Comparison of ENCODE assay signal across 20 cellular contexts in genomic region chr9:5388026-5388806, GRCh38. TPM values are rescaled to one million over a fixed set of nuclear protein-coding genes. Genes with fewer than 3 reads are reported as not detected.
DNase-seq lines count a peak whose midpoint lies in the region; ATAC-seq and TF ChIP-seq lines count a peak whose summit lies in the region.
"Had no signal": no experiment of that assay in that cellular context is flagged by ENCODE, and none has a peak within 500 bp of the region (broad histone marks: within the 10 kb centered on the region; RNA-seq: fewer than 3 reads in every experiment).

No MANE protein-coding gene starts in this region.

- peaks cover 28% of the 10 kb centered on the region for H3K4me1 Mint-ChIP-seq in HFFc6 (ENCODE audit: low read depth)
- H3K4me1 Mint-ChIP-seq in effector memory CD8-positive, alpha-beta T cell (ENCODE audit: low read depth in 2 of 2), result peaks cover 15 to 36% of the 10 kb centered on the region in 2 donors

- H3K27ac ChIP-seq in Peyer's patch, result no peak overlapping the region
- no peak overlapping the region for H3K27ac ChIP-seq in WERI-Rb-1
- H3K27ac ChIP-seq: lower lobe of right lung, neutrophil had no signal

- no peaks in the 10 kb centered on the region for H3K9me3 Mint-ChIP-seq in HFFc6
- no peaks in the 10 kb centered on the region for H3K9me3 Mint-ChIP-seq in effector memory CD8-positive, alpha-beta T cell
- H3K9me3 Mint-ChIP-seq: activated B cell treated with CpG ODN at 0.5 μM for 24 hours; activated naive CD4-positive, alpha-beta T cell treated with anti-CD3 and anti-CD28 coated beads, Interleukin-2, amount 50 U/mL, for 72 hours; CD4-positive, alpha-beta T cell had no signal

- no peaks in the 10 kb centered on the region for H3K27me3 Mint-ChIP-seq in HFFc6 (ENCODE audit: insufficient read depth)
- H3K27me3 Mint-ChIP-seq in effector memory CD8-positive, alpha-beta T cell, result no peaks in the 10 kb centered on the region
- H3K27me3 Mint-ChIP-seq: activated B cell treated with CpG ODN at 0.5 μM for 24 hours; CD4-positive, alpha-beta T cell had no signal

- H3K9me3 ChIP-seq in Peyer's patch (no peaks in the 10 kb centered on the region), WERI-Rb-1 (ENCODE audit: severe bottlenecking) (no peaks in the 10 kb centered on the region)
- H3K9me3 ChIP-seq: lower lobe of right lung, neutrophil had no signal

- no peak overlapping the region for H3K4me3 Mint-ChIP-seq in HFFc6
- no peak overlapping the region for H3K4me3 Mint-ChIP-seq in effector memory CD8-positive, alpha-beta T cell
- H3K4me3 Mint-ChIP-seq: activated B cell treated with CpG ODN at 0.5 μM for 24 hours; CD4-positive, alpha-beta T cell had no signal

- WGBS in lower leg skin, 2 donors, result 83 to 93% methylated on average over 5 of the region's 5 CpGs

- peak; percentile 11 for DNase-seq in HFFc6
- DNase-seq in RPMI8226, result peak; percentile 9
- DNase-seq in effector memory CD8-positive, alpha-beta T cell, result no peak
- DNase-seq in renal cortical epithelial cell (ENCODE audit: low read depth), result peak; percentile 76
- DNase-seq in NK-92 treated with Interleukin-12 subunit alpha and Interleukin-12 subunit beta, amount 100 ng/mL, for 24 hours (lab: John Stamatoyannopoulos, UW), result no peak
- DNase-seq in Peyer's patch, result no peak
- DNase-seq in lower leg skin (ENCODE audit: low spot score in 2 of 2), result no peak
- no peak for DNase-seq in WERI-Rb-1
- DNase-seq: activated B cell treated with CpG ODN at 0.5 μM for 24 hours; CD4-positive, alpha-beta T cell; cerebellar nuclear complex; hypothalamus; lower lobe of right lung; NCI-H1694; NCI-H526 treated with DMSO at 0.1 percent for 48 hours; SHP77 had no signal

- H3K27me3 ChIP-seq in Peyer's patch, result no peaks in the 10 kb centered on the region
- no peaks in the 10 kb centered on the region for H3K27me3 ChIP-seq in WERI-Rb-1 (ENCODE audit: insufficient read depth, low read depth, severe bottlenecking)
- H3K27me3 ChIP-seq: neutrophil had no signal

- no peak for ATAC-seq in effector memory CD8-positive, alpha-beta T cell (replicated peaks)
- ATAC-seq: sciatic nerve had no signal

- H3K36me3 Mint-ChIP-seq in HFFc6 (ENCODE audit: low read depth), result no peaks in the 10 kb centered on the region; the same call in 1 of the 2 replicates
- H3K36me3 Mint-ChIP-seq in effector memory CD8-positive, alpha-beta T cell (ENCODE audit: insufficient read depth), result peaks cover 5% of the 10 kb centered on the region

- no peak overlapping the region for H3K27ac Mint-ChIP-seq in HFFc6
- peak overlapping the region; percentile 1 to 64 for H3K27ac Mint-ChIP-seq in effector memory CD8-positive, alpha-beta T cell
- H3K27ac Mint-ChIP-seq: activated B cell treated with CpG ODN at 0.5 μM for 24 hours; CD4-positive, alpha-beta T cell had no signal

- TF ChIP-seq POLR2A in Peyer's patch (IDR thresholded peaks at IDR 0.05), result no peak
- no peak for TF ChIP-seq POLR2A in lower leg skin (IDR thresholded peaks at IDR 0.05)

- TF ChIP-seq CTCF in HFFc6 (IDR thresholded peaks at IDR 0.05), result no peak
- no peak for TF ChIP-seq CTCF in Peyer's patch (IDR thresholded peaks at IDR 0.05)
- no peak for TF ChIP-seq CTCF in lower leg skin (IDR thresholded peaks at IDR 0.05)
- TF ChIP-seq CTCF in WERI-Rb-1 (IDR thresholded peaks at IDR 0.05; ENCODE audit: low read depth, low read length), result no peak

- H3K36me3 ChIP-seq in Peyer's patch (no peaks in the 10 kb centered on the region), WERI-Rb-1 (no peaks in the 10 kb centered on the region)
- H3K36me3 ChIP-seq: lower lobe of right lung, neutrophil had no signal

- H3K4me3 ChIP-seq in Peyer's patch (no peak overlapping the region), lower leg skin (ENCODE audit: low read depth, poor library complexity, severe bottlenecking) (no peak overlapping the region), WERI-Rb-1 (ENCODE audit: low read depth, low read length) (no peak overlapping the region)
- H3K4me3 ChIP-seq: lower lobe of right lung had no signal

- H3K4me1 ChIP-seq in Peyer's patch, result no peaks in the 10 kb centered on the region
- H3K4me1 ChIP-seq: lower lobe of right lung had no signal

- intact Hi-C loops in lower leg skin (cut with DNase I; ENCODE audit: low total_unique reads), result no loop called here

RNA-seq across cellular contexts. Expression of gene RLN1, which starts 48.5 kb away (rescaled TPM):
- total RNA-seq in HFFc6 (2021; fragmentation: NEBNext Ultra II Directional; extraction: Animal tissue kit (Norgen Biotek cat#: 25700)), result not detected
- total RNA-seq in renal cortical epithelial cell, result 1.1 TPM in 1 of 2 replicates, not detected in the other
- total RNA-seq in Peyer's patch, result not detected
- under 1 TPM in 1 of 4 donors, not detected in 3; 0.30 TPM for total RNA-seq in lower leg skin
- total RNA-seq: endothelial cell of umbilical vein, lower lobe of right lung, sciatic nerve had no signal

RNA-seq across cellular contexts. Expression of gene PLGRKT, which starts 49.5 kb away (rescaled TPM):
- 10 to 100 TPM; 18.0 to 26.5 (median 21.4) TPM for total RNA-seq in HFFc6 (2021; fragmentation: NEBNext Ultra II Directional; extraction: Animal tissue kit (Norgen Biotek cat#: 25700))
- 19.8 and 53.1 TPM in 2 replicates for total RNA-seq in renal cortical epithelial cell
- 10 to 100 TPM in 3 of 4 donors, 1 to 10 TPM in 1; 8.3 to 43.6 (median 33.2) TPM for total RNA-seq in Peyer's patch
- 10 to 100 TPM in 2 of 4 donors, 1 to 10 TPM in 2; 6.1 to 15.3 (median 9.1) TPM for total RNA-seq in lower leg skin

Comparison
In these comparisons a context has a peak if more than half of its experiments do, and no peak if none do; other contexts are left out.
1. DNase-seq: peak in HFFc6 (single experiment), RPMI8226 (single experiment) and renal cortical epithelial cell (single experiment); none in effector memory CD8-positive, alpha-beta T cell (0 of 3), NK-92 treated with Interleukin-12 subunit alpha and Interleukin-12 subunit beta, amount 100 ng/mL, for 24 hours (single experiment), Peyer's patch (0 of 3), lower leg skin (0 of 2) and WERI-Rb-1 (single experiment).